8 cellular contexts compared by ENCODE assay signal in the genomic region with DNA sequence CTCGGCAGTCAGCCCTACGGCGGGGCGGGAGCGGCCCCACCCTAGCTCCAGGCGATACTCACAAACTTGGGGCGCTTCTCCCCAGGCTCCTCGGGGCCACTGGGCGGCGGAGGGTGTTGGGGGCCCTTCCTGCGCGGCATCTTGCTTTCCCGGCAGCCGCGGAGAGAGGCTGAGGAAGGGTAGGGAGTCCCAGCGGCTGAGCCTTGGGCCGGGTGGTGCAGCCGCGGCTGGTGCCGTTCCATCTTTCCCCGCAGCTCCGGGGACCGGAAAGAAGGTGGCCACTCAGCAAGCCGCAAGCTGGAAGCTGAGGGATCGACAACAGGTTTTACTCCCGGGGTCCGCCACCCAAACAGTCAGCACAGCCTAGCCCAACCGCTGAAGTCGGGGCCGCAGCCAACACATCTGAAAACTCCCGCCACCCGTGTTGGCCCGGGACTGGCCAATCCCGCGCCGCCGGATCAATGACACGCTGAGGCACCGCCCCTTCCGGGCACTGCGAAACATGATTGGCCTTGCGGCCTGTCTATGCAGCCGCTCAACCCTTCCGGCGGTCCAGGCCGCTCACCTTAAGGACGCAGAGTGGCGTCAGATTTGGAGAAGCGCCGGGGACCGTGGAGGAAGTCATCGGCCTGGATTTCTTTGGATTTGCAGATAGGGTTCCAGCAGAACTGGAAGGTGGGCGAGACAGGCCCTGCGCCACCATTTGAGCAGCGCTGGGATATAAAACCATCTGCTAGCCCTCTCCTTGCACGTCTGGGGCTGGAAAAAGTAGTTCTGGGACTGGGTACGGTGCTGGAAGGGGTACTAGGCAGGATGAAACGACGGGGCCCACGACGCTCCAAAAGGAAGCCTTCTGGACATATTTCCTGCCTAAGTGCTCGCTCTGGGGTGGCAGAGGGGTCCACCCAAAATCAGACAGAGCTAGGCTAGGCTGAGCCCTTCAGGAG. TPM values are rescaled to one million over a fixed set of nuclear protein-coding genes. Genes with fewer than 3 reads are reported as not detected.
DNase-seq lines count a peak whose midpoint lies in the region; ATAC-seq and TF ChIP-seq lines count a peak whose summit lies in the region.

A gene with protein sequence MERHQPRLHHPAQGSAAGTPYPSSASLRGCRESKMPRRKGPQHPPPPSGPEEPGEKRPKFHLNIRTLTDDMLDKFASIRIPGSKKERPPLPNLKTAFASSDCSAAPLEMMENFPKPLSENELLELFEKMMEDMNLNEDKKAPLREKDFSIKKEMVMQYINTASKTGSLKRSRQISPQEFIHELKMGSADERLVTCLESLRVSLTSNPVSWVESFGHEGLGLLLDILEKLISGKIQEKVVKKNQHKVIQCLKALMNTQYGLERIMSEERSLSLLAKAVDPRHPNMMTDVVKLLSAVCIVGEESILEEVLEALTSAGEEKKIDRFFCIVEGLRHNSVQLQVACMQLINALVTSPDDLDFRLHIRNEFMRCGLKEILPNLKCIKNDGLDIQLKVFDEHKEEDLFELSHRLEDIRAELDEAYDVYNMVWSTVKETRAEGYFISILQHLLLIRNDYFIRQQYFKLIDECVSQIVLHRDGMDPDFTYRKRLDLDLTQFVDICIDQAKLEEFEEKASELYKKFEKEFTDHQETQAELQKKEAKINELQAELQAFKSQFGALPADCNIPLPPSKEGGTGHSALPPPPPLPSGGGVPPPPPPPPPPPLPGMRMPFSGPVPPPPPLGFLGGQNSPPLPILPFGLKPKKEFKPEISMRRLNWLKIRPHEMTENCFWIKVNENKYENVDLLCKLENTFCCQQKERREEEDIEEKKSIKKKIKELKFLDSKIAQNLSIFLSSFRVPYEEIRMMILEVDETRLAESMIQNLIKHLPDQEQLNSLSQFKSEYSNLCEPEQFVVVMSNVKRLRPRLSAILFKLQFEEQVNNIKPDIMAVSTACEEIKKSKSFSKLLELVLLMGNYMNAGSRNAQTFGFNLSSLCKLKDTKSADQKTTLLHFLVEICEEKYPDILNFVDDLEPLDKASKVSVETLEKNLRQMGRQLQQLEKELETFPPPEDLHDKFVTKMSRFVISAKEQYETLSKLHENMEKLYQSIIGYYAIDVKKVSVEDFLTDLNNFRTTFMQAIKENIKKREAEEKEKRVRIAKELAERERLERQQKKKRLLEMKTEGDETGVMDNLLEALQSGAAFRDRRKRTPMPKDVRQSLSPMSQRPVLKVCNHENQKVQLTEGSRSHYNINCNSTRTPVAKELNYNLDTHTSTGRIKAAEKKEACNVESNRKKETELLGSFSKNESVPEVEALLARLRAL (minus strand): TSS at position 404 of the 947 bp plus-strand sequence. CDS start 162 bp downstream, at position 242.

- peak; percentile 81 for DNase-seq in DMS79 (lab: John Stamatoyannopoulos, UW)
- peak; percentile 94 to 98 (median 98) for DNase-seq in Peyer's patch
- DNase-seq in activated T-cell treated with anti-CD3 and anti-CD28 coated beads, Interleukin-2, amount 50 U/mL, for 48 hours, result peak; percentile 96 to 97
- peak; percentile 83 to 87 for DNase-seq in stimulated activated CD8-positive, alpha-beta memory T cell treated with anti-CD3 and anti-CD28 coated beads, Interleukin-7, amount 100 ng/mL, for 4 hours (ENCODE audit: low read depth in 2 of 2)

- H3K79me2 ChIP-seq in KMS-11 (ENCODE audit: insufficient read depth, low read depth), result no peaks in the 10 kb centered on the region; the same call in 1 of the 2 replicates

- ATAC-seq in GM21737 (IDR thresholded peaks at IDR 0.05; ENCODE audit: unreplicated experiment) (peak; percentile 100), esophagus mucosa (peak; percentile 100)

- H3K4me3 ChIP-seq in KMS-11 (IDR thresholded peaks at IDR 0.05; ENCODE audit: insufficient read depth, low read depth, low read length), result no peak within 1 kb of the TSS
- peak within 1 kb of the TSS; percentile 50 to 89 (median 64) for H3K4me3 ChIP-seq in Peyer's patch
- peak within 1 kb of the TSS; percentile 81 to 95 for H3K4me3 ChIP-seq in muscle layer of duodenum (ENCODE audit: low read depth in 1 of 2, low read length in 2 of 2)

- H3K4me2 ChIP-seq in KMS-11, result peak within 1 kb of the TSS; percentile 66

- H3K9me3 ChIP-seq in Peyer's patch (no peaks in the 10 kb centered on the region), muscle layer of duodenum (ENCODE audit: control insufficient read depth in 1 of 2, low read length in 2 of 2) (no peaks in the 10 kb centered on the region)

- no peaks in the 10 kb centered on the region for H3K27me3 ChIP-seq in KMS-11 (ENCODE audit: insufficient read depth, low read depth)
- H3K27me3 ChIP-seq in Peyer's patch, result no peaks in the 10 kb centered on the region
- H3K27me3 ChIP-seq in muscle layer of duodenum (ENCODE audit: low read depth, low read length), result no peaks in the 10 kb centered on the region

- H3K27ac ChIP-seq in KMS-11 (peak within 1 kb of the TSS; percentile 74), Peyer's patch (peak within 1 kb of the TSS; percentile 71 to 86 (median 78)), muscle layer of duodenum (ENCODE audit: low read length) (peak within 1 kb of the TSS; percentile 96)

- TF ChIP-seq CTCF in KMS-11 (conservative IDR thresholded peaks at IDR 0.05; ENCODE audit: low read depth, low read length), result no peak
- peak in 1 of 6 experiments; percentile 5 for TF ChIP-seq CTCF in Peyer's patch (IDR thresholded peaks at IDR 0.05)

- peak; percentile 79 to 85 for TF ChIP-seq POLR2A in Peyer's patch (IDR thresholded peaks at IDR 0.05)

- H3K9ac ChIP-seq in KMS-11, result peak within 1 kb of the TSS; percentile 85

- H3K4me1 ChIP-seq in KMS-11 (ENCODE audit: low read depth, poor library complexity, severe bottlenecking) (peaks cover 9% of the 10 kb centered on the region), Peyer's patch (peaks cover 0 to 23% (median 2%) of the 10 kb centered on the region in 4 donors), muscle layer of duodenum (ENCODE audit: control insufficient read depth in 1 of 2, insufficient read depth in 2 of 2, low read length in 2 of 2) (peaks cover 0 to 3% of the 10 kb centered on the region in 2 donors)

- H3K36me3 ChIP-seq in KMS-11 (ENCODE audit: insufficient read depth) (no peaks in the 10 kb centered on the region), Peyer's patch (no peaks in the 10 kb centered on the region), muscle layer of duodenum (ENCODE audit: control insufficient read depth in 1 of 2, insufficient read depth in 2 of 2, low read length in 2 of 2) (no peaks in the 10 kb centered on the region)

- H4K20me1 ChIP-seq in KMS-11 (ENCODE audit: insufficient read depth), result no peaks in the 10 kb centered on the region

- peak within 1 kb of the TSS; percentile 82 for H2AFZ ChIP-seq in KMS-11 (ENCODE audit: low read depth)

RNA-seq across cellular contexts. Expression of the gene that starts here (rescaled TPM):
- total RNA-seq in Peyer's patch (10 to 100 TPM in 1 of 4 donors, 1 to 10 TPM in 3; 1.4 to 13.2 (median 2.6) TPM), esophagus mucosa (5.7 TPM)
